ENCODE assay signal across 1 cellular context in the genomic region with DNA sequence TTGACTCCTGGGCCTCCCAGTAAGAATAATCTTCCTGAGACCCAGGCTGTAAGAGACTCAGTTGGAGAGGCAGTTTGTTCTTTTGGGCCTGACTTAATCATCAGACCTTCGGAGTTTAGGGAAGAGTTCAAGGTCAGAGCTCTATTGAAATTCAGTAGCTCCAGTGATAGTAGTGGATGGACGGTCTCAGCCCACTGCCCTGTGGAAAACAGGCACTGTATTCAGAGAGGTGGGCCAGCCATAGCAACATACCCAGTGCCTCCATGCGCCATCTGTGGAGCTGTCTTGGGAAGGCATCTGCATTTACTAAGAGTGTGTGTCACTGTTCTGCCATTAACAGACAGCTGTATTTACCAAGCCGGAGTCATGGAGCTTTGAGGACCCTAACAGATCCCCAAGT.
TF ChIP-seq lines count a peak whose summit lies in the region.

No MANE protein-coding gene starts in this region.

TF ChIP-seq in GM12878, 131 proteins besides CTCF, POLR2A, EP300 and RAD21:
- TF ChIP-seq MTA2 (IDR thresholded peaks at IDR 0.05; ENCODE audit: low read depth): no peak
- TF ChIP-seq RB1 (IDR thresholded peaks at IDR 0.05; ENCODE audit: borderline replicate concordance): no peak
- TF ChIP-seq RELA (IDR thresholded peaks at IDR 0.05; ENCODE audit: borderline replicate concordance, partially characterized antibody): no peak
- TF ChIP-seq CREB1 (IDR thresholded peaks at IDR 0.05; ENCODE audit: low read depth): no peak
- no peak for TF ChIP-seq CHD2 (IDR thresholded peaks at IDR 0.05; ENCODE audit: borderline replicate concordance, low read depth, low read length)
- TF ChIP-seq, protein P1, sequence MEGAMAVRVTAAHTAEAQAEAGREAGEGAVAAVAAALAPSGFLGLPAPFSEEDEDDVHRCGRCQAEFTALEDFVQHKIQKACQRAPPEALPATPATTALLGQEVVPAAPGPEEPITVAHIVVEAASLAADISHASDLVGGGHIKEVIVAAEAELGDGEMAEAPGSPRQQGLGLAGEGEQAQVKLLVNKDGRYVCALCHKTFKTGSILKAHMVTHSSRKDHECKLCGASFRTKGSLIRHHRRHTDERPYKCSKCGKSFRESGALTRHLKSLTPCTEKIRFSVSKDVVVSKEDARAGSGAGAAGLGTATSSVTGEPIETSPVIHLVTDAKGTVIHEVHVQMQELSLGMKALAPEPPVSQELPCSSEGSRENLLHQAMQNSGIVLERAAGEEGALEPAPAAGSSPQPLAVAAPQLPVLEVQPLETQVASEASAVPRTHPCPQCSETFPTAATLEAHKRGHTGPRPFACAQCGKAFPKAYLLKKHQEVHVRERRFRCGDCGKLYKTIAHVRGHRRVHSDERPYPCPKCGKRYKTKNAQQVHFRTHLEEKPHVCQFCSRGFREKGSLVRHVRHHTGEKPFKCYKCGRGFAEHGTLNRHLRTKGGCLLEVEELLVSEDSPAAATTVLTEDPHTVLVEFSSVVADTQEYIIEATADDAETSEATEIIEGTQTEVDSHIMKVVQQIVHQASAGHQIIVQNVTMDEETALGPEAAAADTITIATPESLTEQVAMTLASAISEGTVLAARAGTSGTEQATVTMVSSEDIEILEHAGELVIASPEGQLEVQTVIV (IDR thresholded peaks at IDR 0.05; ENCODE audit: borderline replicate concordance, partially characterized antibody): no peak
- TF ChIP-seq SIN3A (IDR thresholded peaks at IDR 0.05; ENCODE audit: low read depth, low read length): no peak
- TF ChIP-seq SREBF2 (IDR thresholded peaks at IDR 0.05; ENCODE audit: low read length): no peak
- TF ChIP-seq CHD1 (IDR thresholded peaks at IDR 0.05; ENCODE audit: low read depth, low read length): no peak
- no peak for TF ChIP-seq BMI1 (IDR thresholded peaks at IDR 0.05; ENCODE audit: borderline replicate concordance)
